In the genomic region with DNA sequence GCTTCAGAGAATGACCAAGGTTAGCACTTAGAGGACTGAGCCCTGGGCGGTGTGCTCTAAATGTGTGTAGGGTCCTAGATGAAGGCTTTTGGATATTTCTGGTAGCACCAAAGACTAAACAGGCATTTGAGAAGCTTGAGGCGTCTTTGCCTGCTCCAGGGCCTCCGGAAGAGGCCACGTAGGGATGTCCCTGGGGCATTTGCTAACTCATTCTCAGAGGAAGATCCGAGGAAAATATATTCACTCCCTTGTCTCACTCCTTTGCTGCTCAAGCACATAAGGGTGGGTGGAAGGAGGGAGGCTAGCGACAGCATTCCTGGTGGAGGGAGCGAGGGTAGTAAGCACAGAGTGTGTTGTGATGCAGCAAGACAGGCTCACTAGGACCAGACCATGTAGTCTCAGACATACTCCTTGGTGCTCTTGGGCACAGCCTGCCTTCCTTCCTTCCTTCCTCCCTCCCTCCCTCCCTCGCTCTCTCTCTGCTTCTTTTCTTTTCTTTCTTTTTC, we compare ENCODE assay signal across 11 cellular contexts. TPM values are rescaled to one million over a fixed set of nuclear protein-coding genes. Genes with fewer than 3 reads are reported as not detected.
A peak's percentile ranks its signal among the peaks of the same experiment; 100 is the strongest.
DNase-seq lines count a peak whose midpoint lies in the region; ATAC-seq and TF ChIP-seq lines count a peak whose summit lies in the region.
"Had no signal": no experiment of that assay in that cellular context is flagged by ENCODE, and none has a peak within 500 bp of the region (broad histone marks: within the 10 kb centered on the region; RNA-seq: fewer than 3 reads in every experiment).

No MANE protein-coding gene starts in this region.

- H3K9me3 ChIP-seq in BLaER1 (no peaks in the 10 kb centered on the region), SK-N-MC (ENCODE audit: low read depth, low read length) (no peaks in the 10 kb centered on the region), left lung (no peaks in the 10 kb centered on the region), right lobe of liver (no peaks in the 10 kb centered on the region)
- no peaks in the 10 kb centered on the region for H3K9me3 ChIP-seq in CD4-positive, alpha-beta T cell (ENCODE audit: control insufficient read depth, low read length)
- H3K9me3 ChIP-seq: ovary, tibial artery had no signal

- H3K4me3 Mint-ChIP-seq in CD4-positive, alpha-beta T cell = peak overlapping the region; percentile 70
- H3K4me3 Mint-ChIP-seq in effector memory CD8-positive, alpha-beta T cell = peak overlapping the region; percentile 56 to 84
- H3K4me3 Mint-ChIP-seq: B cell had no signal

- H3K36me3 Mint-ChIP-seq in CD4-positive, alpha-beta T cell (ENCODE audit: low read depth) = no peaks in the 10 kb centered on the region
- H3K36me3 Mint-ChIP-seq in effector memory CD8-positive, alpha-beta T cell (ENCODE audit: insufficient read depth) = peaks cover 11% of the 10 kb centered on the region

- no peak for TF ChIP-seq CTCF in CD4-positive, alpha-beta T cell (IDR thresholded peaks at IDR 0.05)
- TF ChIP-seq CTCF in left lung (IDR thresholded peaks at IDR 0.05) (no peak), right lobe of liver (IDR thresholded peaks at IDR 0.05) (no peak)

- H3K9me3 Mint-ChIP-seq in CD4-positive, alpha-beta T cell = no peaks in the 10 kb centered on the region
- H3K9me3 Mint-ChIP-seq in effector memory CD8-positive, alpha-beta T cell = peaks cover 1 to 2% of the 10 kb centered on the region in 2 donors

- CTCF ChIA-PET in CD4-positive, alpha-beta T cell (lab: Charles Lee) = interaction anchor here (1.1 to 2.4 kb wide), 4 partner anchors 10 to 127 kb away, joined by 5 to 17 read pairs (median 7); a partner anchor contains a TSS

- no peak for DNase-seq in CD4-positive, alpha-beta T cell
- DNase-seq in SK-N-MC (ENCODE audit: low read depth, low spot score) (peak; percentile 70), left lung (no peak), caudate nucleus (lab: John Stamatoyannopoulos, UW) (no peak), right lobe of liver (no peak)
- no peak for DNase-seq in effector memory CD8-positive, alpha-beta T cell
- DNase-seq: ovary, tibial artery had no signal

- H3K4me1 ChIP-seq in BLaER1 (peaks cover 48% of the 10 kb centered on the region), left lung (peaks cover 0 to 4% of the 10 kb centered on the region in 2 donors), right lobe of liver (peaks cover 0 to 8% (median 0%) of the 10 kb centered on the region in 4 donors)

- peak overlapping the region; percentile 60 for H3K4me2 ChIP-seq in BLaER1

- WGBS in right lobe of liver (ENCODE audit: insufficient coverage, low coverage, low lambda C conversion rate, missing lambda C conversion rate) = 67% methylated on average over 1 of the region's 8 CpGs

- intact Hi-C loops in CD4-positive, alpha-beta T cell (cut with DNase I, micrococcal nuclease) = loop anchor here in 1 of 2 experiments (1.0 kb wide), 1 partner anchor 71 kb away; a partner anchor contains a TSS
- intact Hi-C loops in left lung (cut with DNase I) = no loop called here
- intact Hi-C loops in right lobe of liver (cut with DNase I) = no loop called here

- TF ChIP-seq POLR2A in right lobe of liver (IDR thresholded peaks at IDR 0.05) = no peak

- H3K36me3 ChIP-seq in BLaER1 = no peaks in the 10 kb centered on the region
- no peaks in the 10 kb centered on the region for H3K36me3 ChIP-seq in SK-N-MC (ENCODE audit: insufficient read depth, low read length)
- no peaks in the 10 kb centered on the region for H3K36me3 ChIP-seq in left lung
- H3K36me3 ChIP-seq in right lobe of liver = no peaks in the 10 kb centered on the region
- H3K36me3 ChIP-seq: ovary, tibial artery had no signal

- H3K27ac Mint-ChIP-seq in CD4-positive, alpha-beta T cell = peak overlapping the region; percentile 87
- H3K27ac Mint-ChIP-seq in effector memory CD8-positive, alpha-beta T cell = peak overlapping the region; percentile 88 to 97
- H3K27ac Mint-ChIP-seq: B cell had no signal

- no peaks in the 10 kb centered on the region for H3K27me3 ChIP-seq in BLaER1
- H3K27me3 ChIP-seq in CD4-positive, alpha-beta T cell (ENCODE audit: control insufficient read depth, insufficient read depth, low read length) = no peaks in the 10 kb centered on the region
- H3K27me3 ChIP-seq in left lung = no peaks in the 10 kb centered on the region
- no peaks in the 10 kb centered on the region for H3K27me3 ChIP-seq in right lobe of liver
- H3K27me3 ChIP-seq: ovary, tibial artery had no signal

- H3K27me3 Mint-ChIP-seq in CD4-positive, alpha-beta T cell = no peaks in the 10 kb centered on the region
- H3K27me3 Mint-ChIP-seq in effector memory CD8-positive, alpha-beta T cell = no peaks in the 10 kb centered on the region

- H3K9ac ChIP-seq in BLaER1 = no peak overlapping the region
- H3K9ac ChIP-seq in SK-N-MC (ENCODE audit: insufficient read length) = no peak overlapping the region

- ATAC-seq in CD4-positive, alpha-beta T cell (ENCODE audit: poor library complexity) = no peak
- no peak for ATAC-seq in effector memory CD8-positive, alpha-beta T cell (replicated peaks)
- ATAC-seq in left lung (no peak), right lobe of liver (no peak)

- H3K4me3 ChIP-seq in BLaER1 = no peak overlapping the region
- H3K4me3 ChIP-seq in SK-N-MC = peak overlapping the region; percentile 58
- H3K4me3 ChIP-seq in left lung = no peak overlapping the region
- H3K4me3 ChIP-seq in right lobe of liver = no peak overlapping the region
- H3K4me3 ChIP-seq: ovary, tibial artery had no signal

- H4K20me1 ChIP-seq in BLaER1 = no peaks in the 10 kb centered on the region

- peaks cover 74% of the 10 kb centered on the region for H3K4me1 Mint-ChIP-seq in CD4-positive, alpha-beta T cell (ENCODE audit: low read depth)
- H3K4me1 Mint-ChIP-seq in effector memory CD8-positive, alpha-beta T cell (ENCODE audit: low read depth in 2 of 2) = peaks cover 58 to 61% of the 10 kb centered on the region in 2 donors

- no peak overlapping the region for H3K27ac ChIP-seq in BLaER1
- peak overlapping the region; percentile 17 for H3K27ac ChIP-seq in CD4-positive, alpha-beta T cell (ENCODE audit: low read depth, low read length)
- peak overlapping the region; percentile 71 for H3K27ac ChIP-seq in SK-N-MC
- H3K27ac ChIP-seq in left lung = no peak overlapping the region
- no peak overlapping the region for H3K27ac ChIP-seq in caudate nucleus (ENCODE audit: low read depth, low read length)
- H3K27ac ChIP-seq in right lobe of liver = no peak overlapping the region
- H3K27ac ChIP-seq: ovary had no signal

- POLR2A ChIA-PET in CD4-positive, alpha-beta T cell (lab: Charles Lee) = interaction anchor here (1.0 to 2.5 kb wide), 15 partner anchors 11 to 305 kb away, joined by 3 to 29 read pairs (median 5); a partner anchor contains a TSS

RNA-seq across cellular contexts. Expression of a gene that starts 38.5 kb away (rescaled TPM):
- under 1 TPM; 0.14 to 0.20 TPM for total RNA-seq in CD4-positive, alpha-beta T cell
- total RNA-seq in left lung (1 to 10 TPM in 1 of 2 donors, under 1 TPM in 1; 0.44 to 2.0 TPM), right lobe of liver (under 1 TPM in 3 of 6 experiments, not detected in 3; 0.02 to 0.06 (median 0.04) TPM)
- total RNA-seq: B cell, cerebellum had no signal

Comparison
In these comparisons a context has a peak if more than half of its experiments do, and no peak if none do; other contexts are left out.
1. H3K27ac ChIP-seq: peak in CD4-positive, alpha-beta T cell (single experiment) and SK-N-MC (single experiment); none in BLaER1 (single experiment), left lung (0 of 2), caudate nucleus (single experiment) and right lobe of liver (0 of 3).